ENCODE assay signal across 8 cellular contexts in the genomic region with DNA sequence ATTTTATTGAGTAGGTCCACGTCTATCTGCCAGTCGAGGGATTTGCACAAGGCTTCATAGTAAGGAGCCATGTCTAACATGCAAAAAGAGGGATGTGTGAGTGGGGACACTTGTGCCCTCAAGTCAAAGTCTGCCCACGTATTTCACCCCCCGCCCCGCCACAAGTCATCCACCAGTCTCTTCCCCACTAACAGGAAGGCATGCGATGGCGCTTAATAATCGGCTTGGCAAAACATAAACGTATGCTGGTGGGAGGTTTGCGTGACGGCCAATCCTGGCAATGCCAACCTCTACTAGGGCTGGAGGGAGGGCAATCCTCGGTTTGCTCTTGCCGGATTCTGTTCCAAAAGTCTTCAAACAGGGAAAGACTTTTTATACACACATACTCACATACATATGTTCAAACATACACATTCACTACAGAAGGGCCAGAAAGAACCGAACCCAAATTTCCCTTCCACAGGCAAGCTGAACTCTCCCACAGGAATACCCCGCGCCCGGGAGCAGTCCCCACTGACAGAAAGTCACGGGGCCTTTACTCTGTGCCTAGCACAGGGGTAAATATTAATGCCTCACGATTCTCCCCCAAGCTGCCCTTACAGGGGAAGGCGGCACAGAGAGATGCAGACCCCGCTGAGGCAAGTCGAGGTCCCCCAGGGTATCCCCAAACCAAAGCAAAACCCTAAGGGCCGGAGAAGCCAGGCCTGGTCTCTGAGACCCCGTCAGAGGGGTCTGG. TPM values are rescaled to one million over a fixed set of nuclear protein-coding genes. Genes with fewer than 3 reads are reported as not detected.
DNase-seq lines count a peak whose midpoint lies in the region; ATAC-seq and TF ChIP-seq lines count a peak whose summit lies in the region.

No MANE protein-coding gene starts in this region.

- no peaks in the 10 kb centered on the region for H3K9me3 Mint-ChIP-seq in activated naive CD8-positive, alpha-beta T cell treated with anti-CD3 and anti-CD28 coated beads, Interleukin-2, amount 10 ng/mL, durations not matched to agents 7 days and 5 days

- peaks cover 13% of the 10 kb centered on the region for H3K36me3 Mint-ChIP-seq in activated naive CD8-positive, alpha-beta T cell treated with anti-CD3 and anti-CD28 coated beads, Interleukin-2, amount 10 ng/mL, durations not matched to agents 7 days and 5 days

- H3K9ac ChIP-seq in KMS-11 (peak overlapping the region; percentile 86), iPS-15b (ENCODE audit: low read depth, low read length) (peak overlapping the region; percentile 82)

- H3K27me3 ChIP-seq in KMS-11 (ENCODE audit: insufficient read depth, low read depth) = no peaks in the 10 kb centered on the region
- no peaks in the 10 kb centered on the region for H3K27me3 ChIP-seq in iPS-15b (ENCODE audit: control insufficient read depth, insufficient read depth, low read length)

- peak overlapping the region; percentile 92 for H2AFZ ChIP-seq in KMS-11 (ENCODE audit: low read depth)

- peaks cover 19% of the 10 kb centered on the region for H3K79me2 ChIP-seq in KMS-11 (ENCODE audit: insufficient read depth, low read depth)

- H3K36me3 ChIP-seq in KMS-11 (ENCODE audit: insufficient read depth) = no peaks in the 10 kb centered on the region
- H3K36me3 ChIP-seq in iPS-15b (ENCODE audit: control insufficient read depth, insufficient read depth, low read length) = peaks cover 4% of the 10 kb centered on the region

- no peak overlapping the region for H3K4me3 ChIP-seq in KMS-11 (IDR thresholded peaks at IDR 0.05; ENCODE audit: insufficient read depth, low read depth, low read length)
- peak overlapping the region; percentile 95 for H3K4me3 ChIP-seq in iPS-15b (ENCODE audit: low read depth, low read length)

- peak; percentile 30 for DNase-seq in activated naive CD8-positive, alpha-beta T cell treated with anti-CD3 and anti-CD28 coated beads, Interleukin-2, amount 10 ng/mL, durations not matched to agents 7 days and 5 days
- DNase-seq in stimulated activated CD4-positive, alpha-beta T cell treated with anti-CD3 and anti-CD28 coated beads, Interleukin-15, amount 100 ng/mL, for 24 hours = peak; percentile 37
- DNase-seq in GM10266 (ENCODE audit: extremely low spot score) = no peak
- no peak for DNase-seq in KG1 (lab: John Stamatoyannopoulos, UW)

- POLR2A ChIA-PET in activated naive CD8-positive, alpha-beta T cell treated with anti-CD3 and anti-CD28 coated beads, Interleukin-2, amount 10 ng/mL, durations not matched to agents 7 days and 5 days (lab: Charles Lee) = interaction anchor here (0.9 to 1.8 kb wide), 3 partner anchors 54 to 159 kb away, joined by 3 to 11 read pairs (median 5); partner anchors contain the start of genes ATXN7 and THOC7

- peak overlapping the region; percentile 71; the same call in 1 of the 2 replicates for H3K4me2 ChIP-seq in KMS-11

- H3K4me1 ChIP-seq in KMS-11 (ENCODE audit: low read depth, poor library complexity, severe bottlenecking) = peaks cover 17% of the 10 kb centered on the region
- H3K4me1 ChIP-seq in iPS-15b (ENCODE audit: control insufficient read depth, insufficient read depth, low read length) = no peaks in the 10 kb centered on the region

- H3K27me3 Mint-ChIP-seq in activated naive CD8-positive, alpha-beta T cell treated with anti-CD3 and anti-CD28 coated beads, Interleukin-2, amount 10 ng/mL, durations not matched to agents 7 days and 5 days = peaks cover 4% of the 10 kb centered on the region

- peak overlapping the region; percentile 78 for H3K4me3 Mint-ChIP-seq in activated naive CD8-positive, alpha-beta T cell treated with anti-CD3 and anti-CD28 coated beads, Interleukin-2, amount 10 ng/mL, durations not matched to agents 7 days and 5 days

- TF ChIP-seq CTCF in KMS-11 (conservative IDR thresholded peaks at IDR 0.05; ENCODE audit: low read depth, low read length) (no peak), GM10266 (IDR thresholded peaks at IDR 0.05; ENCODE audit: control insufficient read depth, insufficient read depth, low read depth, missing control alignments) (no peak)

- peaks cover 24% of the 10 kb centered on the region for H3K4me1 Mint-ChIP-seq in activated naive CD8-positive, alpha-beta T cell treated with anti-CD3 and anti-CD28 coated beads, Interleukin-2, amount 10 ng/mL, durations not matched to agents 7 days and 5 days

- ATAC-seq in GM18861 (IDR thresholded peaks at IDR 0.05; ENCODE audit: unreplicated experiment) (peak; percentile 3), HG03457 (IDR thresholded peaks at IDR 0.05; ENCODE audit: unreplicated experiment) (no peak)
- peak; percentile 7 for ATAC-seq in activated naive CD8-positive, alpha-beta T cell treated with anti-CD3 and anti-CD28 coated beads, Interleukin-2, amount 10 ng/mL, durations not matched to agents 7 days and 5 days (ENCODE audit: low read depth)

- peak overlapping the region; percentile 73 for H3K27ac Mint-ChIP-seq in activated naive CD8-positive, alpha-beta T cell treated with anti-CD3 and anti-CD28 coated beads, Interleukin-2, amount 10 ng/mL, durations not matched to agents 7 days and 5 days

- peak overlapping the region; percentile 55 for H3K27ac ChIP-seq in KMS-11

- no peaks in the 10 kb centered on the region for H3K9me3 ChIP-seq in iPS-15b (ENCODE audit: control insufficient read depth, insufficient read depth, low read length)

- H4K20me1 ChIP-seq in KMS-11 (ENCODE audit: insufficient read depth) = no peaks in the 10 kb centered on the region

RNA-seq across cellular contexts. Expression of gene PSMD6, which starts 0.7 kb away (rescaled TPM):
- 10 to 100 TPM; 67.2 to 70.1 TPM for total RNA-seq in activated naive CD8-positive, alpha-beta T cell treated with anti-CD3 and anti-CD28 coated beads, Interleukin-2, amount 10 ng/mL, durations not matched to agents 7 days and 5 days

Comparison
In these comparisons a context has a peak if more than half of its experiments do, and no peak if none do; other contexts are left out.
1. DNase-seq: peak in activated naive CD8-positive, alpha-beta T cell treated with anti-CD3 and anti-CD28 coated beads, Interleukin-2, amount 10 ng/mL, durations not matched to agents 7 days and 5 days (single experiment) and stimulated activated CD4-positive, alpha-beta T cell treated with anti-CD3 and anti-CD28 coated beads, Interleukin-15, amount 100 ng/mL, for 24 hours (single experiment); none in GM10266 (single experiment) and KG1 (single experiment).